8 cellular contexts compared by ENCODE assay signal in the genomic region with DNA sequence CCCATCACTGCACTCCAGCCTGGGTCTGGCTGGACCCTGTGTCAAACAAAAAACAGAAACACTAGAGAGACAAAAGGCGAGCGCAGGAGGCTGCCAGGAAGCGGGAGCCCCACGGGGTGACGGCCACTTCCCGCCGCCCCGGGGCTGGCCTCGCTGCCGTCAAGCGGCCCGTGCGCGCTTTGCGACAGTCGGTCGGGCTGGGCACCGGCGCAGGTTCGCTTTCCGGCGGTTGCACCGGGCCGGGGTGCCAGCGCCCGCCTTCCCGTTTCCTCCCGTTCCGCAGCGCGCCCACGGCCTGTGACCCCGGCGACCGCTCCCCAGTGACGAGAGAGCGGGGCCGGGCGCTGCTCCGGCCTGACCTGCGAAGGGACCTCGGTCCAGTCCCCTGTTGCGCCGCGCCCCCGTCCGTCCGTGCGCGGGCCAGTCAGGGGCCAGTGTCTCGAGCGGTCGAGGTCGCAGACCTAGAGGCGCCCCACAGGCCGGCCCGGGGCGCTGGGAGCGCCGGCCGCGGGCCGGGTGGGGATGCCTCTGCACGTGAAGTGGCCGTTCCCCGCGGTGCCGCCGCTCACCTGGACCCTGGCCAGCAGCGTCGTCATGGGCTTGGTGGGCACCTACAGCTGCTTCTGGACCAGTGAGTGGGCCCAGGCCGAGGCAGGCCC. TPM values are rescaled to one million over a fixed set of nuclear protein-coding genes. Genes with fewer than 3 reads are reported as not detected.
DNase-seq lines count a peak whose midpoint lies in the region; ATAC-seq and TF ChIP-seq lines count a peak whose summit lies in the region.

Gene TAFAZZIN (plus strand): TSS at position 218 of the 659 bp plus-strand sequence. CDS start 305 bp downstream, at position 523.

- H3K4me1 ChIP-seq in MM.1S (ENCODE audit: low read length) (peaks cover 6% of the 10 kb centered on the region; the same call in 1 of the 2 replicates), psoas muscle (no peaks in the 10 kb centered on the region)

- H3K4me3 ChIP-seq in MM.1S (ENCODE audit: low read length) = peak within 1 kb of the TSS; percentile 76
- peak within 1 kb of the TSS; percentile 84 for H3K4me3 ChIP-seq in psoas muscle

- H3K9ac ChIP-seq in MM.1S (ENCODE audit: low read length) = peak within 1 kb of the TSS; percentile 80

- WGBS in psoas muscle, 3 donors = 0 to 24% (median 0%) methylated on average over 5 to 72 of the region's 72 CpGs

- H3K27me3 ChIP-seq in MM.1S (replicated peaks; ENCODE audit: insufficient read depth, low read length) = no peaks in the 10 kb centered on the region
- H3K27me3 ChIP-seq in psoas muscle (ENCODE audit: insufficient read depth in 3 of 3, low read length in 2 of 3) = no peaks in the 10 kb centered on the region

- peak; percentile 47 for ATAC-seq in GM21529 (IDR thresholded peaks at IDR 0.05; ENCODE audit: unreplicated experiment)
- peak; percentile 83 for ATAC-seq in T-helper 17 cell
- peak; percentile 84 for ATAC-seq in left ventricle myocardium superior
- peak; percentile 66 to 69 (median 67) for ATAC-seq in psoas muscle

- H4K20me1 ChIP-seq in MM.1S (ENCODE audit: insufficient read depth, low read length) = no peaks in the 10 kb centered on the region

- H3K9me2 ChIP-seq in MM.1S (replicated peaks; ENCODE audit: insufficient read depth, low read length) = no peaks in the 10 kb centered on the region

- TF ChIP-seq CTCF in MM.1S (IDR thresholded peaks at IDR 0.05; ENCODE audit: low read length) = no peak
- no peak for TF ChIP-seq CTCF in psoas muscle (IDR thresholded peaks at IDR 0.05)

- H3K27ac ChIP-seq in MM.1S (ENCODE audit: low read length) (peak within 1 kb of the TSS; percentile 69; the same call in 1 of the 2 replicates), angular gyrus (ENCODE audit: low read depth, low read length) (peak within 1 kb of the TSS; percentile 78), psoas muscle (peak within 1 kb of the TSS; percentile 94)

- DNase-seq in D341Med (ENCODE audit: low spot score) (peak; percentile 90), MM.1S (peak; percentile 75), T-helper 17 cell (peak; percentile 58 to 66 (median 65)), left ventricle myocardium superior (peak; percentile 87), psoas muscle (peak; percentile 78 to 87), inferior parietal cortex (ENCODE audit: extremely low spot score) (no peak)

- H3K27ac Mint-ChIP-seq in T-helper 17 cell = peak within 1 kb of the TSS; percentile 87

- H3K4me1 Mint-ChIP-seq in T-helper 17 cell = peaks cover 7% of the 10 kb centered on the region

- peak within 1 kb of the TSS; percentile 53 for H2AFZ ChIP-seq in MM.1S (ENCODE audit: low read length)

- H3K36me3 ChIP-seq in MM.1S (replicated peaks; ENCODE audit: insufficient read depth, low read length) (no peaks in the 10 kb centered on the region), psoas muscle (ENCODE audit: insufficient read depth in 1 of 2, low read depth in 1 of 2) (peaks cover 0 to 7% of the 10 kb centered on the region in 2 donors)

- peak within 1 kb of the TSS; percentile 91 for H3K4me2 ChIP-seq in MM.1S (ENCODE audit: low read depth, low read length)

- peaks cover 12% of the 10 kb centered on the region; the same call in 1 of the 2 replicates for H3K79me2 ChIP-seq in MM.1S (ENCODE audit: low read length)

- H3F3A ChIP-seq in MM.1S (ENCODE audit: insufficient read depth, low read length) = peaks cover 10% of the 10 kb centered on the region; the same call in 1 of the 2 replicates

- no peaks in the 10 kb centered on the region for H3K36me3 Mint-ChIP-seq in T-helper 17 cell (ENCODE audit: low read depth)

- H3K27me3 Mint-ChIP-seq in T-helper 17 cell = no peaks in the 10 kb centered on the region

- H3K9me3 ChIP-seq in MM.1S (replicated peaks; ENCODE audit: insufficient read depth, low read length) (no peaks in the 10 kb centered on the region), T-helper 17 cell (ENCODE audit: control insufficient read depth, low read length, poor library complexity, severe bottlenecking) (no peaks in the 10 kb centered on the region), psoas muscle (no peaks in the 10 kb centered on the region)

- H3K4me3 Mint-ChIP-seq in T-helper 17 cell = peak within 1 kb of the TSS; percentile 93

- intact Hi-C loops in left ventricle myocardium superior (cut with micrococcal nuclease) = no loop called here
- intact Hi-C loops in psoas muscle (cut with DNase I) = no loop called here

RNA-seq across cellular contexts. Expression of gene TAFAZZIN, which starts in this region (rescaled TPM):
- total RNA-seq in T-helper 17 cell (10 to 100 TPM; 84.1 to 95.7 TPM), left ventricle myocardium superior (38.0 TPM), psoas muscle (10 to 100 TPM; 17.7 to 25.5 (median 23.6) TPM)
- 10 to 100 TPM; 19.2 to 21.8 (median 20.7) TPM for polyA plus RNA-seq in psoas muscle
